In genomic region chr18:44857744-44858143, GRCh38 we compare ENCODE assay signal across 16 cellular contexts.
"Had no signal": no experiment of that assay in that cellular context is flagged by ENCODE, and none has a peak within 500 bp of the region (broad histone marks: within the 10 kb centered on the region; RNA-seq: fewer than 3 reads in every experiment).

No MANE protein-coding gene starts in this region.

- ATAC-seq: left lobe of liver; mucosa of descending colon; naive thymus-derived CD8-positive, alpha-beta T cell; stimulated activated effector memory CD8-positive, alpha-beta T cell treated with anti-CD3 and anti-CD28 coated beads, Interleukin-12 subunit alpha, Interleukin-12 subunit beta, amount 100 ng/mL, for 72 hours had no signal

- H3K27ac ChIP-seq: heart right ventricle, neutrophil, right atrium auricular region, vagina had no signal

- H3K27ac Mint-ChIP-seq: naive thymus-derived CD8-positive, alpha-beta T cell; stimulated activated effector memory CD8-positive, alpha-beta T cell treated with anti-CD3 and anti-CD28 coated beads, Interleukin-12 subunit alpha, Interleukin-12 subunit beta, amount 100 ng/mL, for 72 hours; stimulated activated naive CD8-positive, alpha-beta T cell treated with anti-CD3 and anti-CD28 coated beads, Interleukin-15, Interleukin-2, amounts not matched to agents 100 ng/mL and 50 ng/mL, for 24 hours; type B pancreatic cell had no signal

- H3K27me3 ChIP-seq: right atrium auricular region, vagina had no signal

- H3K9me3 Mint-ChIP-seq: central memory CD8-positive, alpha-beta T cell; naive thymus-derived CD8-positive, alpha-beta T cell; stimulated activated effector memory CD8-positive, alpha-beta T cell treated with anti-CD3 and anti-CD28 coated beads, Interleukin-12 subunit alpha, Interleukin-12 subunit beta, amount 100 ng/mL, for 72 hours had no signal

- H3K4me3 ChIP-seq: heart right ventricle, mucosa of descending colon, right atrium auricular region, vagina had no signal

- H3K36me3 ChIP-seq: heart right ventricle, neutrophil, right atrium auricular region, vagina had no signal

- H3K9me3 ChIP-seq: mucosa of descending colon, neutrophil, right atrium auricular region, vagina had no signal

- DNase-seq: foreskin melanocyte; heart right ventricle; hypothalamus; mammary epithelial cell; mucosa of descending colon; naive thymus-derived CD8-positive, alpha-beta T cell; stimulated activated CD4-positive, alpha-beta T cell treated with anti-CD3 and anti-CD28 coated beads, Interleukin-4, amount 100 ng/mL, for 1 hour; stimulated activated CD8-positive, alpha-beta memory T cell treated with anti-CD3 and anti-CD28 coated beads, Interleukin-4, amount 100 ng/mL, for 48 hours had no signal

- H3K36me3 Mint-ChIP-seq: naive thymus-derived CD8-positive, alpha-beta T cell; stimulated activated effector memory CD8-positive, alpha-beta T cell treated with anti-CD3 and anti-CD28 coated beads, Interleukin-12 subunit alpha, Interleukin-12 subunit beta, amount 100 ng/mL, for 72 hours had no signal

- H3K27me3 Mint-ChIP-seq: central memory CD8-positive, alpha-beta T cell had no signal

- H3K4me3 Mint-ChIP-seq: central memory CD8-positive, alpha-beta T cell; naive thymus-derived CD8-positive, alpha-beta T cell; stimulated activated effector memory CD8-positive, alpha-beta T cell treated with anti-CD3 and anti-CD28 coated beads, Interleukin-12 subunit alpha, Interleukin-12 subunit beta, amount 100 ng/mL, for 72 hours; stimulated activated naive CD8-positive, alpha-beta T cell treated with anti-CD3 and anti-CD28 coated beads, Interleukin-15, Interleukin-2, amounts not matched to agents 100 ng/mL and 50 ng/mL, for 24 hours; type B pancreatic cell had no signal

- H3K4me1 Mint-ChIP-seq: central memory CD8-positive, alpha-beta T cell had no signal
